ENCODE assay signal across 9 cellular contexts in the genomic region with DNA sequence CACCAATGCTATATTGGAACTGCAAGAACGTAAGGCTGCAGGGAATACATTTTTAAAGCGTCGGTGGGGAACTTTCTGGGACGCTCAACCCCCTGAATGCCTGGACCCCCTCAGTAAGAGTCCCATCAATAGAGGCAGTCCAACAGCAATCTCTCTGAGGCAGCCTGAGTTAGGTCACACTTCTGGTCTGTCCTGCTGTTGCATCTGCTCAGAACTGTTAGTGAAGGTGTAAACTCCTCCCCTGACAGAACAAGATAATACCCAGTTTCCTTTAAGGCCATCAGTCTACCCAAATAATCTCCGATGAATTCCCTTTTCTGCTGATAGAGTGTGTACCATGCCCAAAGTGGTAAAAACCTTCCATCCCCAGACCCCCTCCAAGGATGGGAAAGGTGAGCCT. TPM values are rescaled to one million over a fixed set of nuclear protein-coding genes. Genes with fewer than 3 reads are reported as not detected.
DNase-seq lines count a peak whose midpoint lies in the region; ATAC-seq and TF ChIP-seq lines count a peak whose summit lies in the region.
"Had no signal": no experiment of that assay in that cellular context is flagged by ENCODE, and none has a peak within 500 bp of the region (broad histone marks: within the 10 kb centered on the region; RNA-seq: fewer than 3 reads in every experiment).

No MANE protein-coding gene starts in this region.

- H3K4me2 ChIP-seq in mesendoderm (ENCODE audit: low read length) = peak overlapping the region; percentile 90

- H3K23ac ChIP-seq in mesendoderm (ENCODE audit: low read length) = no peak overlapping the region

- no CpG with 5 or more reads among the region's 5 CpGs for WGBS in mesendoderm (ENCODE audit: extremely low coverage, insufficient coverage, low lambda C conversion rate)

- no peak for DNase-seq in astrocyte of the cerebellum (ENCODE audit: low read depth)
- peak; percentile 60 for DNase-seq in mesendoderm
- no peak for DNase-seq in OCI-M1 (lab: John Stamatoyannopoulos, UW)
- DNase-seq in NCI-H526 (lab: John Stamatoyannopoulos, UW) = no peak
- DNase-seq: GF-D8 had no signal

- H3K9ac ChIP-seq in HUES48 (ENCODE audit: low read depth, low read length) = no peak overlapping the region
- peak overlapping the region; percentile 98 for H3K9ac ChIP-seq in mesendoderm (ENCODE audit: low read length)

- TF ChIP-seq CTCF in 22Rv1 (IDR thresholded peaks at IDR 0.05) = no peak
- TF ChIP-seq CTCF in astrocyte of the cerebellum (IDR thresholded peaks at IDR 0.05; ENCODE audit: low read depth, low read length, missing control alignments) = no peak

- H3K9me3 ChIP-seq in HUES48 (ENCODE audit: control insufficient read depth, insufficient read depth, low read length) = peaks cover 4% of the 10 kb centered on the region; the same call in 1 of the 2 replicates

- peak overlapping the region; percentile 98 for H3K56ac ChIP-seq in mesendoderm (ENCODE audit: low read length)

- H3K27ac ChIP-seq in 22Rv1 (peak overlapping the region; percentile 78), HUES48 (ENCODE audit: low read depth, low read length) (no peak overlapping the region), mesendoderm (ENCODE audit: low read depth, low read length) (no peak overlapping the region)

- peaks cover 8% of the 10 kb centered on the region for H3K79me1 ChIP-seq in mesendoderm (ENCODE audit: low read length)

- peak overlapping the region; percentile 100 for H3K4me3 ChIP-seq in HUES48 (ENCODE audit: low read depth, low read length)
- H3K4me3 ChIP-seq in astrocyte of the cerebellum (ENCODE audit: low read depth, low read length) = peak overlapping the region; percentile 86
- H3K4me3 ChIP-seq in mesendoderm (ENCODE audit: low read length) = no peak overlapping the region

- H3K79me2 ChIP-seq in mesendoderm (ENCODE audit: control insufficient read depth, insufficient read depth, low read length) = peaks cover 13% of the 10 kb centered on the region

- no peak overlapping the region for H2AK5ac ChIP-seq in mesendoderm (ENCODE audit: low read length)

- no peak overlapping the region for H3K4ac ChIP-seq in mesendoderm (ENCODE audit: low read depth, low read length)

- H2BK15ac ChIP-seq in mesendoderm (replicated peaks; ENCODE audit: low read depth) = no peak overlapping the region

- no peak overlapping the region for H4K5ac ChIP-seq in mesendoderm (ENCODE audit: low read length)

- no peak overlapping the region for H2BK120ac ChIP-seq in mesendoderm (ENCODE audit: low read depth, low read length)

- ATAC-seq in HG03439 (IDR thresholded peaks at IDR 0.05; ENCODE audit: unreplicated experiment) (no peak), GM19455 (IDR thresholded peaks at IDR 0.05; ENCODE audit: unreplicated experiment) (no peak)

- H2BK5ac ChIP-seq in mesendoderm (ENCODE audit: low read length) = no peak overlapping the region

- H3K27me3 ChIP-seq in HUES48 (ENCODE audit: control insufficient read depth, insufficient read depth, low read length) = peaks cover under 1% of the 10 kb centered on the region; the same call in 1 of the 2 replicates
- no peaks in the 10 kb centered on the region for H3K27me3 ChIP-seq in mesendoderm (ENCODE audit: insufficient read depth, low read length, poor library complexity)

- no peak overlapping the region for H3K18ac ChIP-seq in mesendoderm (ENCODE audit: low read length)

- H3K36me3 ChIP-seq in HUES48 (ENCODE audit: control insufficient read depth, insufficient read depth, low read length) (0 out of 2 replicates have a peak, but pooled peaks cover 3% of the 10 kb centered on the region), mesendoderm (ENCODE audit: control insufficient read depth, insufficient read depth, low read length) (no peaks in the 10 kb centered on the region)

- in situ Hi-C loops in astrocyte of the cerebellum (cut with HindIII; ENCODE audit: low sequenced_read_pairs) = no loop called here

- H4K8ac ChIP-seq in mesendoderm (ENCODE audit: low read depth, low read length) = no peak overlapping the region

- H3K4me1 ChIP-seq in HUES48 (ENCODE audit: control insufficient read depth, insufficient read depth, low read length) (peaks cover 10% of the 10 kb centered on the region), mesendoderm (ENCODE audit: control insufficient read depth, low read depth, low read length) (peaks cover 3% of the 10 kb centered on the region)

RNA-seq across cellular contexts. Expression of a gene that starts 1.1 kb away (rescaled TPM):
- polyA plus RNA-seq in mesendoderm (2013, experiment 1 of 2) = 13.5 TPM
- 13.3 TPM for polyA plus RNA-seq in mesendoderm (2013, experiment 2 of 2)
